18 cellular contexts compared by ENCODE assay signal in the genomic region with DNA sequence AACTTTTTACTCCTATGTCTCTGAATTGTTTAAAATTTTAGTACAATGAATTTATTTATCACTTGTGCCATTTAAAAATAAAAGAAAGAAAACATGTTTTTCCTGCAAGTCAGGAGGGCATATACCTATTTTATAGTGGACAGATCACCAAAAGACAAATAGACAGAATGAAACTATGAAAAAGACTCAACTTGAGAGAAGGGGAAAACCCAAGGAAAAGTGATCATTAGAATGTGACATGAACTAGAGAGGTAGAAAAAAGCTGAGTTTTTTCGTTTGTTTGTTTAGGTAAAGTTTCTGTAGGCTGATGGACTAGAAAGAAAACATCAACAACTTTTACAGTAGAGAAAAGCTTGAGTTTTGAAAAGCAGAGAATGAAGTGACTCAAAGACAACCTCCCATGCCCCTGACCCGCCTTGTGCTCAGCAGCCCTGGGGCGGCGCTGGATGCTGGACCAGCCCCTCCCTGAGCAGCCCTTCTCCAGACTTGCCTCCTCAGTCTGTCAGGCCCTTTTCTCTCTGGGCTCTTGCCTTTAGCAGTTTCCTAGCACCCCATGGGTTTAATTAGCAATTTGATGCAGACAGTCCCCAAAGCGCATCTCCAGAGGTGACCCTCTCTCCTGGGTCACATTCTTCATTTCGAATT.
A peak's percentile ranks its signal among the peaks of the same experiment; 100 is the strongest.
DNase-seq lines count a peak whose midpoint lies in the region; ATAC-seq and TF ChIP-seq lines count a peak whose summit lies in the region.
"Had no signal": no experiment of that assay in that cellular context is flagged by ENCODE, and none has a peak within 500 bp of the region (broad histone marks: within the 10 kb centered on the region; RNA-seq: fewer than 3 reads in every experiment).

No MANE protein-coding gene starts in this region.

- H3K27ac ChIP-seq in mesenchymal stem cell (ENCODE audit: low read length, poor library complexity, severe bottlenecking) (no peak overlapping the region), hepatocyte (no peak overlapping the region)

- ATAC-seq in GM18519 (IDR thresholded peaks at IDR 0.05; ENCODE audit: low FRiP score, unreplicated experiment), result peak; percentile 40
- ATAC-seq in GM21367 (IDR thresholded peaks at IDR 0.05; ENCODE audit: unreplicated experiment), result peak; percentile 53
- peak; percentile 52 for ATAC-seq in HG03354 (IDR thresholded peaks at IDR 0.05; ENCODE audit: poor library complexity, severe bottlenecking, unreplicated experiment)
- ATAC-seq in HG02981 (IDR thresholded peaks at IDR 0.05; ENCODE audit: unreplicated experiment), result no peak
- ATAC-seq: effector memory CD8-positive, alpha-beta T cell; PC-3 had no signal

- no peak overlapping the region for H3K18ac ChIP-seq in mesenchymal stem cell (ENCODE audit: low read depth in 1 of 2, low read length in 2 of 2)

- no peak overlapping the region for H3K4ac ChIP-seq in mesenchymal stem cell (ENCODE audit: low read depth in 1 of 2, low read length in 2 of 2)

- H3K4me2 ChIP-seq in mesenchymal stem cell (ENCODE audit: low read length, poor library complexity, severe bottlenecking) (no peak overlapping the region), hepatocyte (no peak overlapping the region)

- H2BK12ac ChIP-seq in mesenchymal stem cell (ENCODE audit: low read length in 2 of 2), result no peak overlapping the region

- no peak overlapping the region for H4K91ac ChIP-seq in mesenchymal stem cell (ENCODE audit: low read length)

- H3K36me3 ChIP-seq in mesenchymal stem cell (ENCODE audit: control insufficient read depth in 1 of 2, insufficient read depth in 2 of 2, low read depth in 1 of 2, low read length in 2 of 2) (no peaks in the 10 kb centered on the region), hepatocyte (replicated peaks; ENCODE audit: insufficient read depth, low read depth) (no peaks in the 10 kb centered on the region)

- no peak overlapping the region for H2BK120ac ChIP-seq in mesenchymal stem cell (ENCODE audit: low read depth, low read length)

- H3K27me3 ChIP-seq in mesenchymal stem cell (ENCODE audit: control insufficient read depth in 1 of 2, insufficient read depth in 1 of 2, low read length in 2 of 2), result no peaks in the 10 kb centered on the region
- H3K27me3 ChIP-seq in hepatocyte, result no peaks in the 10 kb centered on the region

- TF ChIP-seq CTCF in hepatocyte (IDR thresholded peaks at IDR 0.05; ENCODE audit: poor library complexity), result no peak

- DNase-seq in mesenchymal stem cell (no peak), hepatocyte (ENCODE audit: low spot score) (no peak), HUDEP-2 (lab: John Stamatoyannopoulos, UW; ENCODE audit: unreplicated experiment in 76 of 76) (no peak)
- DNase-seq in stimulated activated naive CD4-positive, alpha-beta T cell treated with Interleukin-2 at 50 U/mL for 16 hours (lab: John Stamatoyannopoulos, UW), result no peak
- DNase-seq: activated CD4-positive, alpha-beta T cell treated with anti-CD3 and anti-CD28 coated beads for 48 hours; activated CD8-positive, alpha-beta memory T cell treated with anti-CD3 and anti-CD28 coated beads, Interleukin-2, amount 50 U/mL, for 4 hours; amygdala; Caco-2; effector memory CD8-positive, alpha-beta T cell; IMR-90; NCI-H1930; NCI-H526; PC-3; trophoblast cell had no signal

- no peaks in the 10 kb centered on the region for H4K20me1 ChIP-seq in hepatocyte (ENCODE audit: insufficient read depth, poor library complexity, severe bottlenecking)

- no peaks in the 10 kb centered on the region for H3K79me2 ChIP-seq in hepatocyte

- H3K14ac ChIP-seq in mesenchymal stem cell (ENCODE audit: low read length in 2 of 2), result no peak overlapping the region

- H3K23ac ChIP-seq in mesenchymal stem cell (ENCODE audit: low read length in 2 of 2), result no peak overlapping the region

- H2AK5ac ChIP-seq in mesenchymal stem cell (ENCODE audit: low read length, severe bottlenecking), result no peak overlapping the region

- no peaks in the 10 kb centered on the region for H3K79me1 ChIP-seq in mesenchymal stem cell (replicated peaks; ENCODE audit: low read length, poor library complexity, severe bottlenecking)

- H2BK15ac ChIP-seq in mesenchymal stem cell (ENCODE audit: low read depth, poor library complexity, severe bottlenecking), result no peak overlapping the region

- 94% methylated on average over 5 of the region's 6 CpGs for WGBS in mesenchymal stem cell
- 83% methylated on average over 6 of the region's 6 CpGs for WGBS in hepatocyte (ENCODE audit: low lambda C conversion rate, missing lambda C conversion rate)

- no peak overlapping the region for H3K4me3 ChIP-seq in mesenchymal stem cell (ENCODE audit: insufficient read depth in 1 of 2, low read depth in 1 of 2, low read length in 2 of 2)
- H3K4me3 ChIP-seq in hepatocyte, result no peak overlapping the region

- no peak overlapping the region for H2BK5ac ChIP-seq in mesenchymal stem cell (ENCODE audit: low read depth, low read length, poor library complexity, severe bottlenecking)

- H4K8ac ChIP-seq in mesenchymal stem cell (ENCODE audit: low read length), result no peak overlapping the region

- no peak overlapping the region for H3K9ac ChIP-seq in mesenchymal stem cell (ENCODE audit: low read length)

- H3K9me3 ChIP-seq in mesenchymal stem cell (ENCODE audit: control insufficient read depth, low read length), result no peaks in the 10 kb centered on the region
- no peaks in the 10 kb centered on the region for H3K9me3 ChIP-seq in hepatocyte (ENCODE audit: low read depth)
- H3K9me3 ChIP-seq: Caco-2 had no signal

- no peaks in the 10 kb centered on the region for H3K4me1 ChIP-seq in mesenchymal stem cell (ENCODE audit: control insufficient read depth, insufficient read depth, low read depth, low read length)
- H3K4me1 ChIP-seq in hepatocyte (ENCODE audit: insufficient read depth), result no peaks in the 10 kb centered on the region

- H2AFZ ChIP-seq in mesenchymal stem cell (ENCODE audit: low read depth, low read length) (peak overlapping the region; percentile 53), hepatocyte (no peak overlapping the region)

- no peaks in the 10 kb centered on the region for H3K9me2 ChIP-seq in hepatocyte (replicated peaks; ENCODE audit: insufficient read depth)
